In the genomic region with DNA sequence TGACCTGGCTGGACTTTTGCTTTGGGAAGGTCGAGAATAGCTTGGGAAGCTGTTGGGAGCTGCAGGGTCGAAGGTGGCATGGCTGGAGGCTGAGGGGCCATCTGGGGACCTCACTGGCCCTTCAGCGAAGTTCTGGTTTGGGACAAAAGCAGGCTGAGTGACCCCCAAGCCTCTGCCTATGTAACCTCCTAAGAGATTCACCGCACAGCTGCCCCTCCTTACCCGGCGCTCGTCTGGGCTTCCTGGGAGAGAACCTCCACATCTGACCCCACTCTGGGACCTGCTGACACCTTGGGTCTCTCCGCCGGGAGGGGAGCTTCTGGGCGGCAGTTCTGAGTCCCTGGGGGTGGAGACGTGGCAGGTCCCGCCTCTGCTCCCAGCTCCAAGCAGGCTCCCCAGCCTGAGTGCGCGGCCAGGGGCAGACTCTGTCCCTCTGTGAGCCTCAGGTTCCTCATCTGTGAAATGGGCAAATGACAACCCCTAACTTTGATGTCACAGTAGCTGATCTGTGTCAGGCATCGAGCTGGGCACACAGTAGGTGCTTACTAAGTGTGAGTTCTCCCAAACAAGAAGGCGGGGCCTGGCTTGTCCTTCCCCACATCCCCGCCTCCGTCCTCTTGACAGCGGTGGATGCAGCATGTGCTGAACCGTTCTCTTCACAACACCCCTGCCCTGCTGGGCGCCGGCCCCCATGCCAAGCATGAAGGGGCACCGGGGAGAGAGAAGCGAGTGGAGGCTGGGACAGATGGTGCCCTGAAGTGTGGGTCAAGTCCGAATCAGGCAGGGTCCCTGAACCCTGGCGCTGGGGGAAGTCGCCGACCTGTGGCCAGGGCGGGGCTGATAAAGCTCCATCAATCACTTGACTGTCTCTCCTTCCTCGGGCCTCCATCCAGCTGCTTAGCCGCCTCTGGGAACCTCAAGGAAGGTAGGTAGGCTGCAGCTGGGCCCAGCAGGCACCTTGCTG, we compare ENCODE assay signal across 2 cellular contexts.
A peak's percentile ranks its signal among the peaks of the same experiment; 100 is the strongest.
TF ChIP-seq lines count a peak whose summit lies in the region.

No MANE protein-coding gene starts in this region.

TF ChIP-seq in HEK293, 187 proteins besides CTCF, POLR2A, EP300 and RAD21:
- TF ChIP-seq, protein P1, sequence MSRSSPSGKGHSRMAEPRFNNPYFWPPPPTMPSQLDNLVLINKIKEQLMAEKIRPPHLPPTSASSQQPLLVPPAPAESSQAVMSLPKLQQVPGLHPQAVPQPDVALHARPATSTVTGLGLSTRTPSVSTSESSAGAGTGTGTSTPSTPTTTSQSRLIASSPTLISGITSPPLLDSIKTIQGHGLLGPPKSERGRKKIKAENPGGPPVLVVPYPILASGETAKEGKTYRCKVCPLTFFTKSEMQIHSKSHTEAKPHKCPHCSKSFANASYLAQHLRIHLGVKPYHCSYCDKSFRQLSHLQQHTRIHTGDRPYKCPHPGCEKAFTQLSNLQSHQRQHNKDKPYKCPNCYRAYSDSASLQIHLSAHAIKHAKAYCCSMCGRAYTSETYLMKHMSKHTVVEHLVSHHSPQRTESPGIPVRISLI (tag by site-specific recombination; IDR thresholded peaks at IDR 0.05) = no peak
- no peak for TF ChIP-seq ZNF837 (tag by site-specific recombination; IDR thresholded peaks at IDR 0.05)
- TF ChIP-seq, protein P2, sequence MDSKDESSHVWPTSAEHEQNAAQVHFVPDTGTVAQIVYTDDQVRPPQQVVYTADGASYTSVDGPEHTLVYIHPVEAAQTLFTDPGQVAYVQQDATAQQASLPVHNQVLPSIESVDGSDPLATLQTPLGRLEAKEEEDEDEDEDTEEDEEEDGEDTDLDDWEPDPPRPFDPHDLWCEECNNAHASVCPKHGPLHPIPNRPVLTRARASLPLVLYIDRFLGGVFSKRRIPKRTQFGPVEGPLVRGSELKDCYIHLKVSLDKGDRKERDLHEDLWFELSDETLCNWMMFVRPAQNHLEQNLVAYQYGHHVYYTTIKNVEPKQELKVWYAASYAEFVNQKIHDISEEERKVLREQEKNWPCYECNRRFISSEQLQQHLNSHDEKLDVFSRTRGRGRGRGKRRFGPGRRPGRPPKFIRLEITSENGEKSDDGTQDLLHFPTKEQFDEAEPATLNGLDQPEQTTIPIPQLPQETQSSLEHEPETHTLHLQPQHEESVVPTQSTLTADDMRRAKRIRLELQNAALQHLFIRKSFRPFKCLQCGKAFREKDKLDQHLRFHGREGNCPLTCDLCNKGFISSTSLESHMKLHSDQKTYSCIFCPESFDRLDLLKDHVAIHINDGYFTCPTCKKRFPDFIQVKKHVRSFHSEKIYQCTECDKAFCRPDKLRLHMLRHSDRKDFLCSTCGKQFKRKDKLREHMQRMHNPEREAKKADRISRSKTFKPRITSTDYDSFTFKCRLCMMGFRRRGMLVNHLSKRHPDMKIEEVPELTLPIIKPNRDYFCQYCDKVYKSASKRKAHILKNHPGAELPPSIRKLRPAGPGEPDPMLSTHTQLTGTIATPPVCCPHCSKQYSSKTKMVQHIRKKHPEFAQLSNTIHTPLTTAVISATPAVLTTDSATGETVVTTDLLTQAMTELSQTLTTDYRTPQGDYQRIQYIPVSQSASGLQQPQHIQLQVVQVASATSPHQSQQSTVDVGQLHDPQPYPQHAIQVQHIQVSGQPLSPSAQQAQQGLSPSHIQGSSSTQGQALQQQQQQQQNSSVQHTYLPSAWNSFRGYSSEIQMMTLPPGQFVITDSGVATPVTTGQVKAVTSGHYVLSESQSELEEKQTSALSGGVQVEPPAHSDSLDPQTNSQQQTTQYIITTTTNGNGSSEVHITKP (tag by site-specific recombination; IDR thresholded peaks at IDR 0.05) = peak; percentile 80
- no peak for TF ChIP-seq ZNF157 (tag by site-specific recombination; IDR thresholded peaks at IDR 0.05)
- TF ChIP-seq ZNF626 (tag by site-specific recombination; IDR thresholded peaks at IDR 0.05) = no peak

TF ChIP-seq in K562, 482 proteins besides CTCF, POLR2A, EP300 and RAD21 (continues in another document):
- 0 out of 2 replicates have a peak, but pooled peaks have one; percentile 6 for TF ChIP-seq ZKSCAN8 (CRISPR knock-in tag; IDR thresholded peaks at IDR 0.05)
- TF ChIP-seq, protein P3, sequence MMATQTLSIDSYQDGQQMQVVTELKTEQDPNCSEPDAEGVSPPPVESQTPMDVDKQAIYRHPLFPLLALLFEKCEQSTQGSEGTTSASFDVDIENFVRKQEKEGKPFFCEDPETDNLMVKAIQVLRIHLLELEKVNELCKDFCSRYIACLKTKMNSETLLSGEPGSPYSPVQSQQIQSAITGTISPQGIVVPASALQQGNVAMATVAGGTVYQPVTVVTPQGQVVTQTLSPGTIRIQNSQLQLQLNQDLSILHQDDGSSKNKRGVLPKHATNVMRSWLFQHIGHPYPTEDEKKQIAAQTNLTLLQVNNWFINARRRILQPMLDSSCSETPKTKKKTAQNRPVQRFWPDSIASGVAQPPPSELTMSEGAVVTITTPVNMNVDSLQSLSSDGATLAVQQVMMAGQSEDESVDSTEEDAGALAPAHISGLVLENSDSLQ (IDR thresholded peaks at IDR 0.05) = peak; percentile 95
- TF ChIP-seq HMG20B (CRISPR knock-in tag; IDR thresholded peaks at IDR 0.05) = no peak
- peak; percentile 76 for TF ChIP-seq RBM25 (IDR thresholded peaks at IDR 0.05; ENCODE audit: low read depth, low read length, severe bottlenecking)
- no peak for TF ChIP-seq ZNF274 (IDR thresholded peaks at IDR 0.05; ENCODE audit: borderline replicate concordance, low read depth, low read length)
- peak; percentile 51; the same call in 1 of the 2 replicates for TF ChIP-seq CBX1 (IDR thresholded peaks at IDR 0.05; ENCODE audit: low read depth)
- no peak for TF ChIP-seq RNF2 (IDR thresholded peaks at IDR 0.05)
- TF ChIP-seq, protein P4, sequence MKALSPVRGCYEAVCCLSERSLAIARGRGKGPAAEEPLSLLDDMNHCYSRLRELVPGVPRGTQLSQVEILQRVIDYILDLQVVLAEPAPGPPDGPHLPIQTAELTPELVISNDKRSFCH (CRISPR knock-in tag; IDR thresholded peaks at IDR 0.05) = no peak
- TF ChIP-seq, protein P4 (tag; IDR thresholded peaks at IDR 0.05) = no peak
- no peak for TF ChIP-seq ZNF324 (CRISPR knock-in tag; IDR thresholded peaks at IDR 0.05)
- TF ChIP-seq TRIM28 (IDR thresholded peaks at IDR 0.05) = no peak
- TF ChIP-seq HDAC1 (IDR thresholded peaks at IDR 0.05) = 0 out of 4 replicates have a peak, but pooled peaks of 1 of the 2 experiments have one; percentile 31
- TF ChIP-seq, protein P2 (IDR thresholded peaks at IDR 0.05; ENCODE audit: partially characterized antibody) = peak; percentile 95
- TF ChIP-seq ESRRA (IDR thresholded peaks at IDR 0.05; ENCODE audit: borderline replicate concordance, low read depth) = 0 out of 2 replicates have a peak, but pooled peaks have one; percentile 56
- TF ChIP-seq, protein P5, sequence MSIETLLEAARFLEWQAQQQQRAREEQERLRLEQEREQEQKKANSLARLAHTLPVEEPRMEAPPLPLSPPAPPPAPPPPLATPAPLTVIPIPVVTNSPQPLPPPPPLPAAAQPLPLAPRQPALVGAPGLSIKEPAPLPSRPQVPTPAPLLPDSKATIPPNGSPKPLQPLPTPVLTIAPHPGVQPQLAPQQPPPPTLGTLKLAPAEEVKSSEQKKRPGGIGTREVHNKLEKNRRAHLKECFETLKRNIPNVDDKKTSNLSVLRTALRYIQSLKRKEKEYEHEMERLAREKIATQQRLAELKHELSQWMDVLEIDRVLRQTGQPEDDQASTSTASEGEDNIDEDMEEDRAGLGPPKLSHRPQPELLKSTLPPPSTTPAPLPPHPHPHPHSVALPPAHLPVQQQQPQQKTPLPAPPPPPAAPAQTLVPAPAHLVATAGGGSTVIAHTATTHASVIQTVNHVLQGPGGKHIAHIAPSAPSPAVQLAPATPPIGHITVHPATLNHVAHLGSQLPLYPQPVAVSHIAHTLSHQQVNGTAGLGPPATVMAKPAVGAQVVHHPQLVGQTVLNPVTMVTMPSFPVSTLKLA (conservative IDR thresholded peaks at IDR 0.05) = peak in 1 of 2 experiments; percentile 11; a peak in 1 of 4 replicates
- TF ChIP-seq PTBP1 (IDR thresholded peaks at IDR 0.05; ENCODE audit: low read depth, low read length) = 0 out of 2 replicates have a peak, but pooled peaks have one; percentile 29
- TF ChIP-seq, protein P6, sequence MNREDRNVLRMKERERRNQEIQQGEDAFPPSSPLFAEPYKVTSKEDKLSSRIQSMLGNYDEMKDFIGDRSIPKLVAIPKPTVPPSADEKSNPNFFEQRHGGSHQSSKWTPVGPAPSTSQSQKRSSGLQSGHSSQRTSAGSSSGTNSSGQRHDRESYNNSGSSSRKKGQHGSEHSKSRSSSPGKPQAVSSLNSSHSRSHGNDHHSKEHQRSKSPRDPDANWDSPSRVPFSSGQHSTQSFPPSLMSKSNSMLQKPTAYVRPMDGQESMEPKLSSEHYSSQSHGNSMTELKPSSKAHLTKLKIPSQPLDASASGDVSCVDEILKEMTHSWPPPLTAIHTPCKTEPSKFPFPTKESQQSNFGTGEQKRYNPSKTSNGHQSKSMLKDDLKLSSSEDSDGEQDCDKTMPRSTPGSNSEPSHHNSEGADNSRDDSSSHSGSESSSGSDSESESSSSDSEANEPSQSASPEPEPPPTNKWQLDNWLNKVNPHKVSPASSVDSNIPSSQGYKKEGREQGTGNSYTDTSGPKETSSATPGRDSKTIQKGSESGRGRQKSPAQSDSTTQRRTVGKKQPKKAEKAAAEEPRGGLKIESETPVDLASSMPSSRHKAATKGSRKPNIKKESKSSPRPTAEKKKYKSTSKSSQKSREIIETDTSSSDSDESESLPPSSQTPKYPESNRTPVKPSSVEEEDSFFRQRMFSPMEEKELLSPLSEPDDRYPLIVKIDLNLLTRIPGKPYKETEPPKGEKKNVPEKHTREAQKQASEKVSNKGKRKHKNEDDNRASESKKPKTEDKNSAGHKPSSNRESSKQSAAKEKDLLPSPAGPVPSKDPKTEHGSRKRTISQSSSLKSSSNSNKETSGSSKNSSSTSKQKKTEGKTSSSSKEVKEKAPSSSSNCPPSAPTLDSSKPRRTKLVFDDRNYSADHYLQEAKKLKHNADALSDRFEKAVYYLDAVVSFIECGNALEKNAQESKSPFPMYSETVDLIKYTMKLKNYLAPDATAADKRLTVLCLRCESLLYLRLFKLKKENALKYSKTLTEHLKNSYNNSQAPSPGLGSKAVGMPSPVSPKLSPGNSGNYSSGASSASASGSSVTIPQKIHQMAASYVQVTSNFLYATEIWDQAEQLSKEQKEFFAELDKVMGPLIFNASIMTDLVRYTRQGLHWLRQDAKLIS (CRISPR knock-in tag; IDR thresholded peaks at IDR 0.05) = no peak
- 0 out of 2 replicates have a peak, but pooled peaks have one; percentile 46 for TF ChIP-seq HDGF (IDR thresholded peaks at IDR 0.05)
- TF ChIP-seq, protein P7, sequence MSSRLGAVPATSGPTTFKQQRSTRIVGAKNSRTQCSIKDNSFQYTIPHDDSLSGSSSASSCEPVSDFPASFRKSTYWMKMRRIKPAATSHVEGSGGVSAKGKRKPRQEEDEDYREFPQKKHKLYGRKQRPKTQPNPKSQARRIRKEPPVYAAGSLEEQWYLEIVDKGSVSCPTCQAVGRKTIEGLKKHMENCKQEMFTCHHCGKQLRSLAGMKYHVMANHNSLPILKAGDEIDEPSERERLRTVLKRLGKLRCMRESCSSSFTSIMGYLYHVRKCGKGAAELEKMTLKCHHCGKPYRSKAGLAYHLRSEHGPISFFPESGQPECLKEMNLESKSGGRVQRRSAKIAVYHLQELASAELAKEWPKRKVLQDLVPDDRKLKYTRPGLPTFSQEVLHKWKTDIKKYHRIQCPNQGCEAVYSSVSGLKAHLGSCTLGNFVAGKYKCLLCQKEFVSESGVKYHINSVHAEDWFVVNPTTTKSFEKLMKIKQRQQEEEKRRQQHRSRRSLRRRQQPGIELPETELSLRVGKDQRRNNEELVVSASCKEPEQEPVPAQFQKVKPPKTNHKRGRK (tag; IDR thresholded peaks at IDR 0.05) = no peak
- TF ChIP-seq BRCA1 (IDR thresholded peaks at IDR 0.05) = no peak
- no peak for TF ChIP-seq BRCA1 (CRISPR knock-in tag; IDR thresholded peaks at IDR 0.05)
- peak; percentile 94 for TF ChIP-seq BCOR (IDR thresholded peaks at IDR 0.05)
- TF ChIP-seq, protein P8, sequence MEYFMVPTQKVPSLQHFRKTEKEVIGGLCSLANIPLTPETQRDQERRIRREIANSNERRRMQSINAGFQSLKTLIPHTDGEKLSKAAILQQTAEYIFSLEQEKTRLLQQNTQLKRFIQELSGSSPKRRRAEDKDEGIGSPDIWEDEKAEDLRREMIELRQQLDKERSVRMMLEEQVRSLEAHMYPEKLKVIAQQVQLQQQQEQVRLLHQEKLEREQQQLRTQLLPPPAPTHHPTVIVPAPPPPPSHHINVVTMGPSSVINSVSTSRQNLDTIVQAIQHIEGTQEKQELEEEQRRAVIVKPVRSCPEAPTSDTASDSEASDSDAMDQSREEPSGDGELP (CRISPR knock-in tag; IDR thresholded peaks at IDR 0.05; ENCODE audit: borderline replicate concordance) = peak; percentile 45; the same call in 1 of the 2 replicates
- TF ChIP-seq, protein P9, sequence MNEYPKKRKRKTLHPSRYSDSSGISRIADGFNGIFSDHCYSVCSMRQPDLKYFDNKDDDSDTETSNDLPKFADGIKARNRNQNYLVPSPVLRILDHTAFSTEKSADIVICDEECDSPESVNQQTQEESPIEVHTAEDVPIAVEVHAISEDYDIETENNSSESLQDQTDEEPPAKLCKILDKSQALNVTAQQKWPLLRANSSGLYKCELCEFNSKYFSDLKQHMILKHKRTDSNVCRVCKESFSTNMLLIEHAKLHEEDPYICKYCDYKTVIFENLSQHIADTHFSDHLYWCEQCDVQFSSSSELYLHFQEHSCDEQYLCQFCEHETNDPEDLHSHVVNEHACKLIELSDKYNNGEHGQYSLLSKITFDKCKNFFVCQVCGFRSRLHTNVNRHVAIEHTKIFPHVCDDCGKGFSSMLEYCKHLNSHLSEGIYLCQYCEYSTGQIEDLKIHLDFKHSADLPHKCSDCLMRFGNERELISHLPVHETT (CRISPR knock-in tag; conservative IDR thresholded peaks at IDR 0.05 in 1 of 2, IDR thresholded peaks at IDR 0.05 in 1 of 2) = no peak
- TF ChIP-seq SNRNP70 (optimal IDR thresholded peaks at IDR 0.05; ENCODE audit: low read depth, low read length) = no peak
- no peak for TF ChIP-seq GATAD2A (IDR thresholded peaks at IDR 0.05)
- 0 out of 2 replicates have a peak, but pooled peaks have one; percentile 18 for TF ChIP-seq ATF7 (IDR thresholded peaks at IDR 0.05)
